30 cellular contexts compared by ENCODE assay signal in genomic region chr15:94262201-94262600, GRCh38. TPM values are rescaled to one million over a fixed set of nuclear protein-coding genes. Genes with fewer than 3 reads are reported as not detected.
"Had no signal": no experiment of that assay in that cellular context is flagged by ENCODE, and none has a peak within 500 bp of the region (broad histone marks: within the 10 kb centered on the region; RNA-seq: fewer than 3 reads in every experiment).

No MANE protein-coding gene starts in this region.

- H3K27me3 ChIP-seq: brain microvascular endothelial cell, foreskin keratinocyte, heart right ventricle, uterus had no signal

- H3K9me3 Mint-ChIP-seq: activated CD4-positive, alpha-beta memory T cell treated with anti-CD3 and anti-CD28 coated beads for 36 hours; activated naive CD4-positive, alpha-beta T cell treated with anti-CD3 and anti-CD28 coated beads, Interleukin-2, amount 10 ng/mL, durations not matched to agents 7 days and 5 days; activated naive CD8-positive, alpha-beta T cell treated with anti-CD3 and anti-CD28 coated beads, Interleukin-2, amount 10 ng/mL, durations not matched to agents 7 days and 5 days; activated T-helper 1 cell treated with anti-CD3 and anti-CD28 coated beads, Interleukin-12 subunit alpha, Interleukin-12 subunit beta, Interleukin-2, Interleukin-4 antibody, amounts not matched to agents 30 ng/mL and 10 ng/mL and 1 ng/mL, durations not matched to agents 14 hours and 24 hours and 36 hours; natural killer cell treated with Interleukin-12 subunit alpha and Interleukin-12 subunit beta and Interleukin-15 and Interleukin-18, amount 100 ng/mL, for 72 hours; stimulated activated naive CD8-positive, alpha-beta T cell treated with anti-CD3 and anti-CD28 coated beads, Interleukin-15, Interleukin-2, amounts not matched to agents 100 ng/mL and 50 ng/mL, for 24 hours had no signal

- H3K27ac Mint-ChIP-seq: activated CD4-positive, alpha-beta memory T cell treated with anti-CD3 and anti-CD28 coated beads for 36 hours; activated CD4-positive, alpha-beta T cell treated with anti-CD3 and anti-CD28 coated beads, Interleukin-2, amount 10 ng/mL, durations not matched to agents 24 days and 14 days; activated naive CD4-positive, alpha-beta T cell treated with anti-CD3 and anti-CD28 coated beads, Interleukin-2, amount 10 ng/mL, durations not matched to agents 7 days and 5 days; activated naive CD8-positive, alpha-beta T cell treated with anti-CD3 and anti-CD28 coated beads, Interleukin-2, amount 10 ng/mL, durations not matched to agents 7 days and 5 days; activated T-helper 1 cell treated with anti-CD3 and anti-CD28 coated beads, Interleukin-12 subunit alpha, Interleukin-12 subunit beta, Interleukin-2, Interleukin-4 antibody, amounts not matched to agents 30 ng/mL and 10 ng/mL and 1 ng/mL, durations not matched to agents 14 hours and 24 hours and 36 hours; stimulated activated naive CD8-positive, alpha-beta T cell treated with anti-CD3 and anti-CD28 coated beads, Interleukin-15, Interleukin-2, amounts not matched to agents 100 ng/mL and 50 ng/mL, for 24 hours had no signal

- H3K36me3 ChIP-seq: brain microvascular endothelial cell, heart right ventricle, left ventricle myocardium inferior, thoracic aorta, uterus, WERI-Rb-1 had no signal

- ATAC-seq: heart right ventricle, mucosa of descending colon, right cardiac atrium had no signal

- H3K27me3 Mint-ChIP-seq: activated CD4-positive, alpha-beta memory T cell treated with anti-CD3 and anti-CD28 coated beads for 36 hours; activated CD4-positive, alpha-beta T cell treated with anti-CD3 and anti-CD28 coated beads, Interleukin-2, amount 10 ng/mL, durations not matched to agents 24 days and 14 days; activated naive CD4-positive, alpha-beta T cell treated with anti-CD3 and anti-CD28 coated beads, Interleukin-2, amount 10 ng/mL, durations not matched to agents 7 days and 5 days; activated naive CD8-positive, alpha-beta T cell treated with anti-CD3 and anti-CD28 coated beads, Interleukin-2, amount 10 ng/mL, durations not matched to agents 7 days and 5 days; natural killer cell treated with Interleukin-12 subunit alpha and Interleukin-12 subunit beta and Interleukin-15 and Interleukin-18, amount 100 ng/mL, for 72 hours; stimulated activated naive CD8-positive, alpha-beta T cell treated with anti-CD3 and anti-CD28 coated beads, Interleukin-15, Interleukin-2, amounts not matched to agents 100 ng/mL and 50 ng/mL, for 24 hours had no signal

- H3K27ac ChIP-seq: brain microvascular endothelial cell, coronary artery, dorsolateral prefrontal cortex, foreskin keratinocyte, left ventricle myocardium inferior, thoracic aorta, uterus, WERI-Rb-1 had no signal

- H3K4me1 ChIP-seq: left ventricle myocardium inferior, uterus had no signal

- FAIRE-seq: astrocyte had no signal

- H3K4me3 ChIP-seq: coronary artery, dorsolateral prefrontal cortex, heart right ventricle, left ventricle myocardium inferior, lung, mucosa of descending colon, thoracic aorta, uterus had no signal

- H3K9me3 ChIP-seq: heart right ventricle, left ventricle myocardium inferior, mucosa of descending colon, thoracic aorta, uterus had no signal

- H3K4me3 Mint-ChIP-seq: activated CD4-positive, alpha-beta memory T cell treated with anti-CD3 and anti-CD28 coated beads for 36 hours; activated CD4-positive, alpha-beta T cell treated with anti-CD3 and anti-CD28 coated beads, Interleukin-2, amount 10 ng/mL, durations not matched to agents 24 days and 14 days; activated naive CD4-positive, alpha-beta T cell treated with anti-CD3 and anti-CD28 coated beads, Interleukin-2, amount 10 ng/mL, durations not matched to agents 7 days and 5 days; activated naive CD8-positive, alpha-beta T cell treated with anti-CD3 and anti-CD28 coated beads, Interleukin-2, amount 10 ng/mL, durations not matched to agents 7 days and 5 days; activated T-helper 1 cell treated with anti-CD3 and anti-CD28 coated beads, Interleukin-12 subunit alpha, Interleukin-12 subunit beta, Interleukin-2, Interleukin-4 antibody, amounts not matched to agents 30 ng/mL and 10 ng/mL and 1 ng/mL, durations not matched to agents 14 hours and 24 hours and 36 hours; stimulated activated naive CD8-positive, alpha-beta T cell treated with anti-CD3 and anti-CD28 coated beads, Interleukin-15, Interleukin-2, amounts not matched to agents 100 ng/mL and 50 ng/mL, for 24 hours had no signal

- DNase-seq: activated CD4-positive, alpha-beta memory T cell treated with anti-CD3 and anti-CD28 coated beads for 36 hours; activated CD4-positive, CD25-positive, alpha-beta regulatory T cell treated with anti-CD3 and anti-CD28 coated beads, Interleukin-2, amount 50 U/mL, for 72 hours; activated CD8-positive, alpha-beta memory T cell treated with anti-CD3 and anti-CD28 coated beads, Interleukin-2, amount 50 U/mL, for 4 hours; activated gamma-delta T cell; activated naive CD4-positive, alpha-beta T cell treated with anti-CD3 and anti-CD28 coated beads, Interleukin-2, amount 10 ng/mL, durations not matched to agents 7 days and 5 days; activated naive CD8-positive, alpha-beta T cell treated with anti-CD3 and anti-CD28 coated beads, Interleukin-2, amount 10 ng/mL, durations not matched to agents 7 days and 5 days; activated T-cell treated with anti-CD3 and anti-CD28 coated beads, Interleukin-2, amount 50 U/mL, for 1 hour; amniotic stem cell; brain microvascular endothelial cell; dorsolateral prefrontal cortex; effector memory CD4-positive, alpha-beta T cell; foreskin keratinocyte; heart right ventricle; left ventricle myocardium inferior; mucosa of descending colon; right cardiac atrium; stimulated activated CD4-positive, alpha-beta T cell treated with anti-CD3 and anti-CD28 coated beads, Interleukin-2, amount 100 ng/mL, for 48 hours; T1000; trophoblast cell; uterus; WERI-Rb-1 had no signal

- H3K36me3 Mint-ChIP-seq: activated CD4-positive, alpha-beta memory T cell treated with anti-CD3 and anti-CD28 coated beads for 36 hours had no signal

RNA-seq across cellular contexts. Expression of gene MCTP2, which starts 30.8 kb away (rescaled TPM):
- total RNA-seq: myocyte had no signal
